In the genomic region with DNA sequence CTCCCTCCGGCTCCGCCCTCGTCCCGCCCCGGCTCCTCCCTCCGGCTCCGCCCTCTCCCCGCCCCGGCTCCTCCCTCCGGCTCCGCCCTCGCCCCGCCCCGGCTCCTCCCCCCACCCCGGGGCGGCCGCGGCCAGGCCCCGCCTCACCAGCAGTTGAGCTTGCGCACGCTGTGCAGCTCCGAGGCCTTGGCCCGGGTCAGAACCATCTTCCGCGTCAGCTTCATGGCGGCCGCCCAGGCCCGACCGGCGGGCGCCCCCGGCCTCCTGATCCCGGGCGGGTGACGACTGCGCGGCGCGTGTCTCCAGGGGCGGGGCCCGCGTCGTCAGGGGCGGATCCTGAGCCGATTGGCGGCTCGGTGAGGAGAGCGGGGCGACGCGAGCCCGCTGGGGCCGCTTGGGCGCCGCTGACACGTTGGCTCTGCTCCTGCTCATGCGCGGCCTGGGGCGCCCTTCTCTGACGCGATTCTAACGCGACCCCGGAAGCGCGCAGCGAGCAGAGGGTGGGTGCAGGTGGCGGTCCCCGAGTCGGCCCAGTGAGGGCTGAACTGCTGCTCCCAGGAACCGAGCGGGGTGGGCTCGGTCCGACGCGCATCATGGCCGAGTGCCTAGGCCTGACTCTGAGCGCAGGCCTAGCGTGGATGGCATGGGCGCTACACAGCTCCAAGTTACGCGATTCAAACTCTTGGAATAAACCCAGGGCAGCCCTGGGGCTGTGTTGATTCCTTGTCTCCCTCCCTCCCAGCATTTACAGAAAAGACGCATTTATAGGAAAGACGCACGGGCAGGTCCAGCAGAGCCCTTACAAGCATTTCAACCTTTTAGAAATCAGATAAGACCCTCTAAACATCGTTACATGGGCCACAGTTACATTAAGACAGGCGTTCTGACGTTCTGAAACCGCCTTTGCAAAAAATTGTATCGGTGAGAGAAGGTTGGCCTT, we compare ENCODE assay signal across 8 cellular contexts. TPM values are rescaled to one million over a fixed set of nuclear protein-coding genes. Genes with fewer than 3 reads are reported as not detected.
DNase-seq lines count a peak whose midpoint lies in the region; ATAC-seq, FAIRE-seq and TF ChIP-seq lines count a peak whose summit lies in the region.

A gene (minus strand): TSS at position 420 of the 940 bp plus-strand sequence. CDS start 196 bp downstream, at position 224.

- H3K36me3 Mint-ChIP-seq in activated T-helper 17 cell treated with anti-CD3 and anti-CD28 coated beads, Interleukin-2, amount 50 U/mL, for 72 hours (ENCODE audit: low read depth), result peaks cover 22% of the 10 kb centered on the region
- peaks cover 0 to 22% (median 0%) of the 10 kb centered on the region in 3 donors for H3K36me3 Mint-ChIP-seq in naive thymus-derived CD8-positive, alpha-beta T cell
- H3K36me3 Mint-ChIP-seq in stimulated activated naive B cell treated with anti-CD40 and anti-IgM and Interleukin-4, amounts not matched to agents 10 μg/mL and 1 μg/mL and 100 μg/mL, for 72 hours, result peaks cover 14 to 18% of the 10 kb centered on the region in 2 donors

- H3K4me3 Mint-ChIP-seq in activated T-helper 17 cell treated with anti-CD3 and anti-CD28 coated beads, Interleukin-2, amount 50 U/mL, for 72 hours, result peak within 1 kb of the TSS; percentile 98
- peak within 1 kb of the TSS; percentile 85 to 98 (median 90) for H3K4me3 Mint-ChIP-seq in naive thymus-derived CD8-positive, alpha-beta T cell
- peak within 1 kb of the TSS; percentile 97 to 98 for H3K4me3 Mint-ChIP-seq in stimulated activated naive B cell treated with anti-CD40 and anti-IgM and Interleukin-4, amounts not matched to agents 10 μg/mL and 1 μg/mL and 100 μg/mL, for 72 hours

- H3K27ac Mint-ChIP-seq in activated T-helper 17 cell treated with anti-CD3 and anti-CD28 coated beads, Interleukin-2, amount 50 U/mL, for 72 hours, result peak within 1 kb of the TSS; percentile 98
- peak within 1 kb of the TSS; percentile 94 to 99 (median 97) for H3K27ac Mint-ChIP-seq in naive thymus-derived CD8-positive, alpha-beta T cell
- peak within 1 kb of the TSS; percentile 100 for H3K27ac Mint-ChIP-seq in stimulated activated naive B cell treated with anti-CD40 and anti-IgM and Interleukin-4, amounts not matched to agents 10 μg/mL and 1 μg/mL and 100 μg/mL, for 72 hours

- peak; percentile 96 for ATAC-seq in activated T-helper 17 cell treated with anti-CD3 and anti-CD28 coated beads, Interleukin-2, amount 50 U/mL, for 72 hours (replicated peaks)
- peak; percentile 87 for ATAC-seq in naive thymus-derived CD8-positive, alpha-beta T cell
- ATAC-seq in stimulated activated naive B cell treated with anti-CD40 and anti-IgM and Interleukin-4, amounts not matched to agents 10 μg/mL and 1 μg/mL and 100 μg/mL, for 72 hours (replicated peaks), result peak; percentile 93 to 95

- FAIRE-seq in H54 (lab: Jason Lieb, UNC), result no peak

- no peaks in the 10 kb centered on the region for H3K4me1 Mint-ChIP-seq in activated T-helper 17 cell treated with anti-CD3 and anti-CD28 coated beads, Interleukin-2, amount 50 U/mL, for 72 hours
- peaks cover 11 to 31% (median 25%) of the 10 kb centered on the region in 4 donors for H3K4me1 Mint-ChIP-seq in naive thymus-derived CD8-positive, alpha-beta T cell
- H3K4me1 Mint-ChIP-seq in stimulated activated naive B cell treated with anti-CD40 and anti-IgM and Interleukin-4, amounts not matched to agents 10 μg/mL and 1 μg/mL and 100 μg/mL, for 72 hours, result peaks cover 16 to 34% of the 10 kb centered on the region in 2 donors

- no peaks in the 10 kb centered on the region for H3K27me3 Mint-ChIP-seq in activated T-helper 17 cell treated with anti-CD3 and anti-CD28 coated beads, Interleukin-2, amount 50 U/mL, for 72 hours
- no peaks in the 10 kb centered on the region for H3K27me3 Mint-ChIP-seq in naive thymus-derived CD8-positive, alpha-beta T cell
- peaks cover 0 to under 1% of the 10 kb centered on the region in 2 donors for H3K27me3 Mint-ChIP-seq in stimulated activated naive B cell treated with anti-CD40 and anti-IgM and Interleukin-4, amounts not matched to agents 10 μg/mL and 1 μg/mL and 100 μg/mL, for 72 hours

- CTCF ChIA-PET in RWPE1 (lab: Yijun Ruan, JAX), result interaction anchor here (0.7 to 1.0 kb wide), 3 partner anchors 36 to 164 kb away, joined by 3 to 4 read pairs (median 3); no protein-coding TSS in a partner anchor

- DNase-seq in EL, result peak; percentile 94
- peak; percentile 99 for DNase-seq in H54 (ENCODE audit: insufficient read length, low spot score)
- DNase-seq in LoVo (ENCODE audit: low spot score), result peak; percentile 96
- peak; percentile 93 for DNase-seq in RWPE1 (ENCODE audit: low spot score)
- DNase-seq in fibroblast of mammary gland (ENCODE audit: low read depth), result peak; percentile 89
- DNase-seq in naive thymus-derived CD8-positive, alpha-beta T cell, result peak; percentile 93 to 97 (median 94)
- DNase-seq in stimulated activated naive B cell treated with anti-CD40 and anti-IgM and Interleukin-4, amounts not matched to agents 10 μg/mL and 1 μg/mL and 100 μg/mL, for 72 hours, result peak; percentile 95

- H3K4me3 ChIP-seq in fibroblast of mammary gland (ENCODE audit: control insufficient read depth, low read depth, low read length), result peak within 1 kb of the TSS; percentile 75

- no peaks in the 10 kb centered on the region for H3K9me3 Mint-ChIP-seq in activated T-helper 17 cell treated with anti-CD3 and anti-CD28 coated beads, Interleukin-2, amount 50 U/mL, for 72 hours
- no peaks in the 10 kb centered on the region for H3K9me3 Mint-ChIP-seq in naive thymus-derived CD8-positive, alpha-beta T cell
- H3K9me3 Mint-ChIP-seq in stimulated activated naive B cell treated with anti-CD40 and anti-IgM and Interleukin-4, amounts not matched to agents 10 μg/mL and 1 μg/mL and 100 μg/mL, for 72 hours, result no peaks in the 10 kb centered on the region

- POLR2A ChIA-PET in RWPE1 (lab: Yijun Ruan, JAX; ENCODE audit: low non-redundant PET), result no interaction called here
- POLR2A ChIA-PET in naive thymus-derived CD8-positive, alpha-beta T cell (lab: Charles Lee), result interaction anchor here (0.6 to 3.3 kb wide), 25 partner anchors 8 to 1365 kb away, joined by 3 to 26 read pairs (median 4); a partner anchor contains a TSS

- TF ChIP-seq CTCF in RWPE1 (conservative IDR thresholded peaks at IDR 0.05; ENCODE audit: low read depth) (no peak), fibroblast of mammary gland (conservative IDR thresholded peaks at IDR 0.05; ENCODE audit: control insufficient read depth, insufficient read depth, low read depth, low read length) (no peak)

- peak within 1 kb of the TSS; percentile 96 for H3K27ac ChIP-seq in RWPE1

- peak; percentile 85 for TF ChIP-seq POLR2A in H54 (IDR thresholded peaks at IDR 0.05; ENCODE audit: low read depth, low read length)

RNA-seq across cellular contexts. Expression of the gene that starts here (rescaled TPM):
- 10 to 100 TPM; 13.7 to 16.4 TPM for total RNA-seq in activated T-helper 17 cell treated with anti-CD3 and anti-CD28 coated beads, Interleukin-2, amount 50 U/mL, for 72 hours
- total RNA-seq in naive thymus-derived CD8-positive, alpha-beta T cell, result 10 to 100 TPM; 59.0 to 60.2 TPM
- 10 to 100 TPM; 23.2 to 40.6 (median 29.1) TPM for polyA plus RNA-seq in naive thymus-derived CD8-positive, alpha-beta T cell

Comparison
In these comparisons a context has a peak if more than half of its experiments do, and no peak if none do; other contexts are left out.
1. Peak in every context shown above with its lines: DNase-seq, ATAC-seq, H3K4me3 ChIP-seq and H3K27ac ChIP-seq.